Comparison of ENCODE assay signal across 7 cellular contexts in genomic region chr10:73281097-73281496, GRCh38.
"Had no signal": no experiment of that assay in that cellular context is flagged by ENCODE, and none has a peak within 500 bp of the region (broad histone marks: within the 10 kb centered on the region; RNA-seq: fewer than 3 reads in every experiment).

No MANE protein-coding gene starts in this region.

- H3K4me3 ChIP-seq: GM12878 had no signal

- FAIRE-seq: GM12878, GM12891, GM12892, GM18507, GM19239 had no signal

- ATAC-seq: GM12878 had no signal

- DNase-seq: GDM1, GF-D8 had no signal
